In the genomic region with DNA sequence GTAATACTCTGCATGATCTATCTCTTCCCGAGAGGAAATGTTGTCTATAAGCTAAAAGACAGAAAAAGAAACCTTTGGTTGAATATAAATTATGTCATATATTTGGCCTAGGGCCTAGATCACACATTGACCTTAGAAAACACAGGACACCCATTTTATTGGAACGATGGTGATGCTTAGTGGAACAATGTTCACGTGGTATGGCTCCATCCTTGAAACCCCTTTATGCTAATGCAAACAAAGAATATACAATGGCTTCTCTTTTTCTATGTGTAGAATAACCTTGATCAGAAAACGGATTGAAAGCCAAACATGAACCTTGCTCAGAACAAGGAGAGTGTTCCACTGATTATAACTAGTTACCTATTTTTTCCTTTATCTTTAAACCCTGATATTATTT, we compare ENCODE assay signal across 33 cellular contexts. TPM values are rescaled to one million over a fixed set of nuclear protein-coding genes. Genes with fewer than 3 reads are reported as not detected.
A peak's percentile ranks its signal among the peaks of the same experiment; 100 is the strongest.
DNase-seq lines count a peak whose midpoint lies in the region; ATAC-seq, FAIRE-seq and TF ChIP-seq lines count a peak whose summit lies in the region.
"Had no signal": no experiment of that assay in that cellular context is flagged by ENCODE, and none has a peak within 500 bp of the region (broad histone marks: within the 10 kb centered on the region; RNA-seq: fewer than 3 reads in every experiment).

No MANE protein-coding gene starts in this region.

- H3K36me3 ChIP-seq in HepG2 (replicated peaks in 1 of 2; ENCODE audit: control insufficient read depth in 1 of 2, insufficient read depth in 2 of 2, low read length in 2 of 2) = peaks cover 2 to 11% of the 10 kb centered on the region in 2 experiments; a peak in 4 of 5 replicates
- peaks cover 0 to 4% (median 1%) of the 10 kb centered on the region in 4 donors for H3K36me3 ChIP-seq in right lobe of liver
- H3K36me3 ChIP-seq in mammary epithelial cell (ENCODE audit: insufficient read depth, low read length) = peaks cover 14% of the 10 kb centered on the region
- H3K36me3 ChIP-seq: thoracic aorta, uterus had no signal

- H3K79me2 ChIP-seq in HepG2 (ENCODE audit: insufficient read depth, low read length) = peaks cover 45% of the 10 kb centered on the region
- H3K79me2 ChIP-seq in mammary epithelial cell (ENCODE audit: insufficient read depth, low read length) = peaks cover 31% of the 10 kb centered on the region

- peaks cover 22% of the 10 kb centered on the region for H3K4me1 Mint-ChIP-seq in WTC11

- ATAC-seq in HepG2 = peak; percentile 96
- no peak for ATAC-seq in right lobe of liver
- ATAC-seq in WTC11 = no peak
- no peak for ATAC-seq in HG03025 (IDR thresholded peaks at IDR 0.05; ENCODE audit: low FRiP score, unreplicated experiment)
- ATAC-seq in HG02623 (IDR thresholded peaks at IDR 0.05; ENCODE audit: unreplicated experiment) = no peak
- ATAC-seq: A549; activated CD8-positive, alpha-beta T cell treated with anti-CD3 and anti-CD28 coated beads for 36 hours; SK-N-SH treated with all-trans-retinoic acid at 6 μM for 48 hours; stimulated activated naive CD8-positive, alpha-beta T cell treated with anti-CD3 and anti-CD28 coated beads, Interleukin-15, Interleukin-2, amounts not matched to agents 100 U/mL and 50 U/mL, for 24 hours had no signal

- TF ChIP-seq POLR2A in HepG2 (IDR thresholded peaks at IDR 0.05; ENCODE audit: insufficient read depth in 1 of 2, low read depth in 2 of 2, low read length in 2 of 2) (no peak), right lobe of liver (IDR thresholded peaks at IDR 0.05) (no peak)

- H2AFZ ChIP-seq in HepG2 (ENCODE audit: low read length) (no peak overlapping the region), mammary epithelial cell (ENCODE audit: low read depth, low read length) (no peak overlapping the region)
- H2AFZ ChIP-seq: GM23248 had no signal

- no peaks in the 10 kb centered on the region for H3K9me3 ChIP-seq in HepG2 (ENCODE audit: low read length)
- no peaks in the 10 kb centered on the region for H3K9me3 ChIP-seq in right lobe of liver
- no peaks in the 10 kb centered on the region for H3K9me3 ChIP-seq in mammary epithelial cell (replicated peaks; ENCODE audit: insufficient read depth, low read length)
- H3K9me3 ChIP-seq: A549, left ventricle myocardium inferior, thoracic aorta, uterus had no signal

- peak overlapping the region; percentile 46 for H3K4me2 ChIP-seq in HepG2 (ENCODE audit: low read depth, low read length)
- no peak overlapping the region for H3K4me2 ChIP-seq in mammary epithelial cell (ENCODE audit: insufficient read depth, low read depth, low read length)
- H3K4me2 ChIP-seq: A549 had no signal

- H3K27ac Mint-ChIP-seq in WTC11 = no peak overlapping the region
- H3K27ac Mint-ChIP-seq: activated CD8-positive, alpha-beta T cell treated with anti-CD3 and anti-CD28 coated beads for 36 hours; activated naive CD4-positive, alpha-beta T cell treated with anti-CD3 and anti-CD28 coated beads for 36 hours; activated T-helper 1 cell treated with anti-CD3 and anti-CD28 coated beads, Interleukin-12 subunit alpha, Interleukin-12 subunit beta, Interleukin-2, Interleukin-4 antibody, amounts not matched to agents 30 ng/mL and 10 ng/mL and 1 ng/mL, durations not matched to agents 14 hours and 24 hours and 36 hours; CD8-positive, alpha-beta memory T cell; dendritic cell treated with granulocyte-macrophage colony-stimulating factor and Interleukin-4, amounts not matched to agents 40 ng/mL and 50 ng/mL, for 4 days had no signal

- no peaks in the 10 kb centered on the region for H3K9me3 Mint-ChIP-seq in WTC11
- H3K9me3 Mint-ChIP-seq: activated CD8-positive, alpha-beta T cell treated with anti-CD3 and anti-CD28 coated beads for 36 hours; activated naive CD4-positive, alpha-beta T cell treated with anti-CD3 and anti-CD28 coated beads for 36 hours; activated T-helper 1 cell treated with anti-CD3 and anti-CD28 coated beads, Interleukin-12 subunit alpha, Interleukin-12 subunit beta, Interleukin-2, Interleukin-4 antibody, amounts not matched to agents 30 ng/mL and 10 ng/mL and 1 ng/mL, durations not matched to agents 14 hours and 24 hours and 36 hours; CD8-positive, alpha-beta memory T cell; central memory CD8-positive, alpha-beta T cell; dendritic cell treated with granulocyte-macrophage colony-stimulating factor and Interleukin-4, amounts not matched to agents 40 ng/mL and 50 ng/mL, for 4 days had no signal

- H3K36me3 Mint-ChIP-seq in WTC11 = peaks cover 14% of the 10 kb centered on the region

- dilution Hi-C loops in mammary epithelial cell (cut with HindIII; ENCODE audit: low sequenced_read_pairs) = no loop called here

- no peaks in the 10 kb centered on the region for H4K20me1 ChIP-seq in HepG2 (ENCODE audit: insufficient read depth, low read length)
- no peaks in the 10 kb centered on the region for H4K20me1 ChIP-seq in mammary epithelial cell (ENCODE audit: insufficient read depth, low read length)

- H3K27ac ChIP-seq in HepG2 (ENCODE audit: extremely low read length, insufficient read depth, low read length) (peak overlapping the region; percentile 83), right lobe of liver (no peak overlapping the region), mammary epithelial cell (ENCODE audit: insufficient read depth, low read depth, low read length) (no peak overlapping the region)
- H3K27ac ChIP-seq: A549, GM23248, left ventricle myocardium inferior, thoracic aorta, uterus had no signal

- no peak for TF ChIP-seq RAD21 in HepG2 (CRISPR knock-in tag; IDR thresholded peaks at IDR 0.05)

- H3K4me3 ChIP-seq in HepG2 (replicated peaks in 1 of 3; ENCODE audit: insufficient read depth in 1 of 3, low read depth in 2 of 3, low read length in 3 of 3) (peak overlapping the region in 1 of 3 experiments; percentile 25; a peak in 1 of 6 replicates), right lobe of liver (no peak overlapping the region), mammary epithelial cell (replicated peaks in 1 of 3; ENCODE audit: insufficient read depth in 1 of 3, low read depth in 2 of 3, low read length in 3 of 3) (no peak overlapping the region)
- H3K4me3 ChIP-seq: A549, GM23248, left ventricle myocardium inferior, thoracic aorta, uterus had no signal

- H3K27me3 ChIP-seq in HepG2 (ENCODE audit: control insufficient read depth in 1 of 2, insufficient read depth in 2 of 2, low read length in 2 of 2) (no peaks in the 10 kb centered on the region), right lobe of liver (no peaks in the 10 kb centered on the region), mammary epithelial cell (ENCODE audit: insufficient read depth, low read length) (no peaks in the 10 kb centered on the region)
- H3K27me3 ChIP-seq: uterus had no signal

- peak; percentile 95 for DNase-seq in HepG2 (ENCODE audit: low spot score)
- DNase-seq in right lobe of liver = no peak
- DNase-seq in NCI-H1930 (lab: John Stamatoyannopoulos, UW) = peak; percentile 5 to 47
- DNase-seq in WTC11 (ENCODE audit: low spot score) = no peak
- no peak for DNase-seq in mammary epithelial cell
- no peak for DNase-seq in NCI-H748 (lab: John Stamatoyannopoulos, UW; ENCODE audit: unreplicated experiment)
- DNase-seq: activated CD8-positive, alpha-beta memory T cell treated with anti-CD3 and anti-CD28 coated beads, Interleukin-2, amount 50 U/mL, for 48 hours; activated CD8-positive, alpha-beta T cell treated with anti-CD3 and anti-CD28 coated beads for 36 hours; activated naive CD4-positive, alpha-beta T cell treated with anti-CD3 and anti-CD28 coated beads for 36 hours; CD8-positive, alpha-beta memory T cell; DMS53; erythroblast; GM23248; islet precursor cell; KG1; left ventricle myocardium inferior; MM.1S; NCI-H2107; NCI-H510A; PC-3; small intestine; stimulated activated naive CD8-positive, alpha-beta T cell treated with anti-CD3 and anti-CD28 coated beads, Interleukin-15, Interleukin-2, amounts not matched to agents 100 U/mL and 50 U/mL, for 24 hours; T-helper 2 cell; uterus had no signal

- H3K4me3 Mint-ChIP-seq in WTC11 = no peak overlapping the region
- H3K4me3 Mint-ChIP-seq: activated CD8-positive, alpha-beta T cell treated with anti-CD3 and anti-CD28 coated beads for 36 hours; activated naive CD4-positive, alpha-beta T cell treated with anti-CD3 and anti-CD28 coated beads for 36 hours; activated T-helper 1 cell treated with anti-CD3 and anti-CD28 coated beads, Interleukin-12 subunit alpha, Interleukin-12 subunit beta, Interleukin-2, Interleukin-4 antibody, amounts not matched to agents 30 ng/mL and 10 ng/mL and 1 ng/mL, durations not matched to agents 14 hours and 24 hours and 36 hours; CD8-positive, alpha-beta memory T cell; central memory CD8-positive, alpha-beta T cell; dendritic cell treated with granulocyte-macrophage colony-stimulating factor and Interleukin-4, amounts not matched to agents 40 ng/mL and 50 ng/mL, for 4 days had no signal

- in situ Hi-C loops in HepG2 (cut with HindIII; ENCODE audit: extremely low pct_ligation_motif_present, low pct_unique_long_range_greater_than_20kb) (no loop called here), mammary epithelial cell (cut with MboI; ENCODE audit: low sequenced_read_pairs in 2 of 2) (loop anchor here in 1 of 2 donors (25.0 kb wide), 1 partner anchor 508 kb away; no protein-coding TSS in a partner anchor)

- peak; percentile 85 for FAIRE-seq in HepG2 (lab: Jason Lieb, UNC)
- FAIRE-seq: HTR-8/SVneo, small intestine had no signal

- TF ChIP-seq EP300 in HepG2 (IDR thresholded peaks at IDR 0.05; ENCODE audit: low read depth in 2 of 2, low read length in 2 of 2) (peak; percentile 33 to 88; a peak in 3 of 4 replicates), HepG2 (CRISPR knock-in tag; IDR thresholded peaks at IDR 0.05; ENCODE audit: borderline replicate concordance) (peak; percentile 73)

- BruUV-seq in HepG2 (replicated peaks; lab: Mats Ljungman, UMichigan) = no TSS peak
- no TSS peak for BruUV-seq in mammary epithelial cell (replicated peaks; lab: Mats Ljungman, UMichigan)

- peaks cover 65% of the 10 kb centered on the region for H3K4me1 ChIP-seq in HepG2 (ENCODE audit: insufficient read depth, low read length)
- H3K4me1 ChIP-seq in right lobe of liver = peaks cover 0 to 7% (median 0%) of the 10 kb centered on the region in 4 donors
- H3K4me1 ChIP-seq in mammary epithelial cell (ENCODE audit: insufficient read depth, low read length) = no peaks in the 10 kb centered on the region
- H3K4me1 ChIP-seq: uterus had no signal

- H3K9ac ChIP-seq in HepG2 (ENCODE audit: insufficient read depth, low read depth, low read length) (peak overlapping the region; percentile 51), mammary epithelial cell (ENCODE audit: insufficient read depth, low read length) (no peak overlapping the region)
- H3K9ac ChIP-seq: GM23248 had no signal

- 8% methylated on average over 4 of the region's 4 CpGs for WGBS in HepG2 (ENCODE audit: low lambda C conversion rate)
- WGBS in right lobe of liver (ENCODE audit: insufficient coverage, low coverage, low lambda C conversion rate, missing lambda C conversion rate) = 86% methylated on average over 4 of the region's 4 CpGs
- WGBS in mammary epithelial cell (ENCODE audit: low coverage, missing lambda C conversion rate) = 93% methylated on average over 4 of the region's 4 CpGs

- no peaks in the 10 kb centered on the region for H3K27me3 Mint-ChIP-seq in WTC11 (ENCODE audit: low read depth)
- H3K27me3 Mint-ChIP-seq: activated CD8-positive, alpha-beta T cell treated with anti-CD3 and anti-CD28 coated beads for 36 hours; CD8-positive, alpha-beta memory T cell; central memory CD8-positive, alpha-beta T cell; dendritic cell treated with granulocyte-macrophage colony-stimulating factor and Interleukin-4, amounts not matched to agents 40 ng/mL and 50 ng/mL, for 4 days had no signal

- intact Hi-C loops in HepG2 (cut with micrococcal nuclease; ENCODE audit: unreplicated experiment) = loop anchor here (1.0 to 2.0 kb wide), 2 partner anchors 13 to 50 kb away; no protein-coding TSS in a partner anchor
- intact Hi-C loops in right lobe of liver (cut with DNase I) = no loop called here
- intact Hi-C loops in mammary epithelial cell (cut with micrococcal nuclease) = no loop called here

- POLR2A ChIA-PET in HepG2 (lab: Yijun Ruan, JAX) (interaction anchor here (1.5 to 1.8 kb wide), 2 partner anchors 10 to 13 kb away, joined by 5 to 7 read pairs; no protein-coding TSS in a partner anchor), WTC11 (lab: Charles Lee) (no interaction called here)

- TF ChIP-seq CTCF in HepG2 (CRISPR knock-in tag; IDR thresholded peaks at IDR 0.05) = no peak
- no peak for TF ChIP-seq CTCF in right lobe of liver (IDR thresholded peaks at IDR 0.05)
- TF ChIP-seq CTCF in WTC11 (IDR thresholded peaks at IDR 0.05) = no peak
- no peak for TF ChIP-seq CTCF in mammary epithelial cell (conservative IDR thresholded peaks at IDR 0.05 in 1 of 2, IDR thresholded peaks at IDR 0.05 in 1 of 2; ENCODE audit: extremely low read depth in 1 of 2, insufficient read depth in 1 of 2, low read depth in 1 of 2, low read length in 2 of 2)

- CTCF ChIA-PET in HepG2 (lab: Yijun Ruan, JAX; ENCODE audit: low intra/inter-chr PET ratio, low total read pairs) = no interaction called here
- CTCF ChIA-PET in WTC11 (lab: Charles Lee) = no interaction called here
- CTCF ChIA-PET in mammary epithelial cell (lab: Charles Lee; ENCODE audit: low non-redundant PET) = no interaction called here

RNA-seq across cellular contexts. Expression of a gene that starts 24.5 kb away (rescaled TPM):
- total RNA-seq in HepG2 (2016; rRNA removed; fragmentation: Illumina TruSeq; extraction: Trizol) = 115 and 139 TPM in 2 replicates
- total RNA-seq in HepG2 (2016; cell fraction: cytosol; rRNA removed; fragmentation: Illumina TruSeq; extraction: Trizol; ENCODE audit: low read depth) = 17.5 and 21.2 TPM in 2 replicates
- 116 and 136 TPM in 2 replicates for total RNA-seq in HepG2 (2016; cell fraction: insoluble cytoplasmic fraction; rRNA removed; fragmentation: Illumina TruSeq; extraction: Trizol)
- 84.2 and 94.1 TPM in 2 replicates for total RNA-seq in HepG2 (2016; cell fraction: membrane; rRNA removed; fragmentation: Illumina TruSeq; extraction: Trizol)
- total RNA-seq in HepG2 (2016; cell fraction: nucleus; rRNA removed; fragmentation: Illumina TruSeq; extraction: Trizol) = 105 and 107 TPM in 2 replicates
- polyA plus RNA-seq in HepG2 (2011; rRNA removed) = 69.9 and 71.8 TPM in 2 replicates
- polyA plus RNA-seq in HepG2 (2011; cell fraction: cytosol; rRNA removed) = 61.9 and 69.4 TPM in 2 replicates
- 35.6 and 40.4 TPM in 2 replicates for polyA plus RNA-seq in HepG2 (2011; cell fraction: nucleus; rRNA removed)
- polyA plus RNA-seq in HepG2 (2012) = 50.1 and 50.6 TPM in 2 replicates
- polyA plus RNA-seq in HepG2 (2016; cell fraction: cytosol; fragmentation: Illumina TruSeq; extraction: Trizol; ENCODE audit: low read depth) = 15.3 and 16.9 TPM in 2 replicates
- 115 and 117 TPM in 2 replicates for polyA plus RNA-seq in HepG2 (2016; cell fraction: insoluble cytoplasmic fraction; fragmentation: Illumina TruSeq; extraction: Trizol; ENCODE audit: low read depth)
- 55.5 and 63.7 TPM in 2 replicates for polyA plus RNA-seq in HepG2 (2016; cell fraction: membrane; fragmentation: Illumina TruSeq; extraction: Trizol; ENCODE audit: low read depth)
- polyA plus RNA-seq in HepG2 (2016; cell fraction: nucleus; fragmentation: Illumina TruSeq; extraction: Trizol; ENCODE audit: insufficient read depth, low read depth) = 77.0 and 147 TPM in 2 replicates
- 215 and 246 TPM in 2 replicates for polyA minus RNA-seq in HepG2 (2011; rRNA and poly(A)+ RNA removed; ENCODE audit: low replicate concordance)
- polyA minus RNA-seq in HepG2 (2011; cell fraction: cytosol; rRNA and poly(A)+ RNA removed) = 76.1 and 103 TPM in 2 replicates
- 93.1 and 114 TPM in 2 replicates for polyA minus RNA-seq in HepG2 (2011; cell fraction: nucleus; rRNA and poly(A)+ RNA removed)
- total RNA-seq in right lobe of liver = 10 to 100 TPM; 28.6 to 40.3 (median 36.0) TPM
- 80.1 to 96.9 TPM (median 91.0 TPM) in 3 replicates for total RNA-seq in WTC11 (2021)
- total RNA-seq in mammary epithelial cell = 10 to 100 TPM; 68.2 to 74.5 TPM
- polyA plus RNA-seq in mammary epithelial cell = 71.3 TPM
- 75.1 TPM for polyA minus RNA-seq in mammary epithelial cell

RNA-seq across cellular contexts. Expression of a gene that starts 24.6 kb away (rescaled TPM):
- total RNA-seq in HepG2 (2016; rRNA removed; fragmentation: Illumina TruSeq; extraction: Trizol) = 6.4 and 7.0 TPM in 2 replicates
- total RNA-seq in HepG2 (2016; cell fraction: cytosol; rRNA removed; fragmentation: Illumina TruSeq; extraction: Trizol; ENCODE audit: low read depth) = 1.2 and 1.8 TPM in 2 replicates
- total RNA-seq in HepG2 (2016; cell fraction: insoluble cytoplasmic fraction; rRNA removed; fragmentation: Illumina TruSeq; extraction: Trizol) = 7.0 and 9.2 TPM in 2 replicates
- total RNA-seq in HepG2 (2016; cell fraction: membrane; rRNA removed; fragmentation: Illumina TruSeq; extraction: Trizol) = 3.4 TPM in 2 replicates
- 11.4 and 14.2 TPM in 2 replicates for total RNA-seq in HepG2 (2016; cell fraction: nucleus; rRNA removed; fragmentation: Illumina TruSeq; extraction: Trizol)
- polyA plus RNA-seq in HepG2 (2011; rRNA removed) = 5.3 and 5.5 TPM in 2 replicates
- 2.2 and 3.7 TPM in 2 replicates for polyA plus RNA-seq in HepG2 (2011; cell fraction: cytosol; rRNA removed)
- 9.0 and 11.4 TPM in 2 replicates for polyA plus RNA-seq in HepG2 (2011; cell fraction: nucleus; rRNA removed)
- 3.9 and 4.5 TPM in 2 replicates for polyA plus RNA-seq in HepG2 (2012)
- 0.70 and 0.74 TPM in 2 replicates for polyA plus RNA-seq in HepG2 (2016; cell fraction: cytosol; fragmentation: Illumina TruSeq; extraction: Trizol; ENCODE audit: low read depth)
- polyA plus RNA-seq in HepG2 (2016; cell fraction: insoluble cytoplasmic fraction; fragmentation: Illumina TruSeq; extraction: Trizol; ENCODE audit: low read depth) = 8.3 and 9.4 TPM in 2 replicates
- polyA plus RNA-seq in HepG2 (2016; cell fraction: membrane; fragmentation: Illumina TruSeq; extraction: Trizol; ENCODE audit: low read depth) = 1.6 and 2.1 TPM in 2 replicates
- polyA plus RNA-seq in HepG2 (2016; cell fraction: nucleus; fragmentation: Illumina TruSeq; extraction: Trizol; ENCODE audit: insufficient read depth, low read depth) = 13.3 and 14.0 TPM in 2 replicates
- polyA minus RNA-seq in HepG2 (2011; rRNA and poly(A)+ RNA removed; ENCODE audit: low replicate concordance) = 6.7 and 16.5 TPM in 2 replicates
- polyA minus RNA-seq in HepG2 (2011; cell fraction: cytosol; rRNA and poly(A)+ RNA removed) = 2.5 and 3.2 TPM in 2 replicates
- polyA minus RNA-seq in HepG2 (2011; cell fraction: nucleus; rRNA and poly(A)+ RNA removed) = 19.2 and 20.8 TPM in 2 replicates
- 1 to 10 TPM; 4.3 to 8.5 (median 6.7) TPM for total RNA-seq in right lobe of liver
- total RNA-seq in WTC11 (2021) = 13.0 to 14.3 TPM (median 13.8 TPM) in 3 replicates
- 10 to 100 TPM; 12.5 to 19.4 TPM for total RNA-seq in mammary epithelial cell
- 9.9 TPM for polyA plus RNA-seq in mammary epithelial cell
- 8.0 TPM for polyA minus RNA-seq in mammary epithelial cell

Comparison
In these comparisons a context has a peak if more than half of its experiments do, and no peak if none do; other contexts are left out.
1. DNase-seq: peak in HepG2 (single experiment) and NCI-H1930 (2 of 2); none in right lobe of liver (0 of 3), WTC11 (single experiment), mammary epithelial cell (single experiment) and NCI-H748 (single experiment).